ENCODE assay signal across 21 cellular contexts in the genomic region with DNA sequence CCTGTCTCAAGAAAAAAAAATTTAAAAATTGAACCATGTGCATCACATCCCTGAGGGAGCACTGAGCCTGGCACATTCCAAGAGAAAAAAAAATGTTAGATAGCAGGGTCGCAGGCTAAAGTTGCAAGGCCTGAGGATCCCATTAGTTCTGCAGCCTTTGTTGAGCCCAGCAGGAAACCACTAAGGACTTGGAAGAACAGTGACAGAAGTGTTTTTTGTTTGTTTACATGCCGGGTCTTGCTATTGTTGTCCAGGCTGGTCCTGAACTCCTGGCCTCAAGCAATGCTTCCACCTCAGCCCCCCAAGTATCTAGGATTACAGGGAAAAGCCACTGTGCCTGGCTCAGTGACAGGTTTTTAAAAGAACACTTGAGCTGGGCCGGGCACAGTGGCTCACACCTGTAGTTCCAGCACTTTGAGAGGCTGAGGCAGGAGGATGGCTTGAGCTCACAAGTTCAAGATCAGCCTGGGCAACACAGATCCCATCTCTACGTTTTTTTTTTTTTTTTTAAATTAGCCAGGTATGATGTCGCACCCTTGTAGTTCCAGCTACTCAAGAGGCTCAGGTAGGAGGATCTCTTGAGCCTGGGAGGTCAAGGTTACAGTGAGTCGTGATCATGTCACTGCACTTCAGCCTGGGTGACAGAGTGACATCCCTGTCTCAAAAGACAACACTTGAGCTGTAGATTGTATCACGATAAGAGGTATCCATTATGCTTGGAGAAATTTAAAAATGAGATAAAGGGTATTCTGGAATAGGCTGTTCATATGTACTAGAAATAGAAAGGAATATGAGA. TPM values are rescaled to one million over a fixed set of nuclear protein-coding genes. Genes with fewer than 3 reads are reported as not detected.
A peak's percentile ranks its signal among the peaks of the same experiment; 100 is the strongest.
DNase-seq lines count a peak whose midpoint lies in the region; ATAC-seq, FAIRE-seq and TF ChIP-seq lines count a peak whose summit lies in the region.
"Had no signal": no experiment of that assay in that cellular context is flagged by ENCODE, and none has a peak within 500 bp of the region (broad histone marks: within the 10 kb centered on the region; RNA-seq: fewer than 3 reads in every experiment).

No MANE protein-coding gene starts in this region.

- H3K4me2 ChIP-seq in mesenchymal stem cell (ENCODE audit: low read length, poor library complexity, severe bottlenecking): no peak overlapping the region

- CTCF ChIA-PET in HEK293 (lab: Yijun Ruan, JAX) (interaction anchor here (0.6 to 1.2 kb wide), 5 partner anchors 27 to 392 kb away, joined by 3 to 7 read pairs (median 3); no protein-coding TSS in a partner anchor), HEK293T (lab: Yijun Ruan, JAX) (interaction anchor here (0.6 to 1.1 kb wide), 3 partner anchors 16 to 111 kb away, joined by 3 to 5 read pairs (median 3); no protein-coding TSS in a partner anchor)

- H3K18ac ChIP-seq in mesenchymal stem cell (ENCODE audit: low read depth in 1 of 2, low read length in 2 of 2): no peak overlapping the region

- no peak overlapping the region for H2BK5ac ChIP-seq in mesenchymal stem cell (ENCODE audit: low read depth, low read length, poor library complexity, severe bottlenecking)

- peak overlapping the region in 1 of 2 experiments; percentile 1 for H2BK12ac ChIP-seq in mesenchymal stem cell (ENCODE audit: low read length in 2 of 2)

- H4K91ac ChIP-seq in mesenchymal stem cell (ENCODE audit: low read length): peak overlapping the region; percentile 2

- H2AK5ac ChIP-seq in mesenchymal stem cell (ENCODE audit: low read length, severe bottlenecking): no peak overlapping the region

- H3K4me3 ChIP-seq in HEK293 (ENCODE audit: low read depth, low read length): no peak overlapping the region
- no peak overlapping the region for H3K4me3 ChIP-seq in NT2/D1 (ENCODE audit: insufficient read length, low read depth)
- H3K4me3 ChIP-seq in mesenchymal stem cell (ENCODE audit: insufficient read depth in 1 of 2, low read depth in 1 of 2, low read length in 2 of 2): no peak overlapping the region
- H3K4me3 ChIP-seq in pancreas: no peak overlapping the region
- no peak overlapping the region for H3K4me3 ChIP-seq in effector memory CD4-positive, alpha-beta T cell (ENCODE audit: insufficient read depth, low read depth, low read length, poor library complexity, severe bottlenecking)
- H3K4me3 ChIP-seq: GM23248, SK-N-MC had no signal

- intact Hi-C loops in pancreas (cut with DNase I): no loop called here

- no peak for TF ChIP-seq CTCF in HEK293 (tag by site-specific recombination; IDR thresholded peaks at IDR 0.05)
- TF ChIP-seq CTCF in pancreas (IDR thresholded peaks at IDR 0.05): no peak

- peaks cover 25% of the 10 kb centered on the region for H3K27me3 ChIP-seq in NT2/D1 (ENCODE audit: insufficient read depth, insufficient read length)
- peaks cover 0 to 9% of the 10 kb centered on the region in 2 experiments for H3K27me3 ChIP-seq in mesenchymal stem cell (ENCODE audit: control insufficient read depth in 1 of 2, insufficient read depth in 1 of 2, low read length in 2 of 2)
- no peaks in the 10 kb centered on the region for H3K27me3 ChIP-seq in pancreas
- H3K27me3 ChIP-seq in effector memory CD4-positive, alpha-beta T cell (replicated peaks; ENCODE audit: control insufficient read depth, insufficient read depth, low read length, poor library complexity, severe bottlenecking): no peaks in the 10 kb centered on the region

- no peak overlapping the region for H2BK120ac ChIP-seq in mesenchymal stem cell (ENCODE audit: low read depth, low read length)

- H3K36me3 ChIP-seq in HEK293 (ENCODE audit: control insufficient read depth in 2 of 2, insufficient read depth in 1 of 2, low read length in 2 of 2): no peaks in the 10 kb centered on the region
- no peaks in the 10 kb centered on the region for H3K36me3 ChIP-seq in NT2/D1 (ENCODE audit: insufficient read depth, insufficient read length, low read length)
- H3K36me3 ChIP-seq in mesenchymal stem cell (ENCODE audit: control insufficient read depth in 1 of 2, insufficient read depth in 2 of 2, low read depth in 1 of 2, low read length in 2 of 2): peaks cover 0 to 3% of the 10 kb centered on the region in 2 experiments
- H3K36me3 ChIP-seq in pancreas: no peaks in the 10 kb centered on the region
- no peaks in the 10 kb centered on the region for H3K36me3 ChIP-seq in effector memory CD4-positive, alpha-beta T cell (ENCODE audit: control insufficient read depth, insufficient read depth, low read length)

- no peak for FAIRE-seq in pancreas (lab: Jason Lieb, UNC)
- FAIRE-seq: A204.1, D721Med had no signal

- H3K9ac ChIP-seq in NT2/D1 (ENCODE audit: insufficient read length, low read depth): no peak overlapping the region
- H3K9ac ChIP-seq in mesenchymal stem cell (ENCODE audit: low read length): no peak overlapping the region
- H3K9ac ChIP-seq: GM23248 had no signal

- no peaks in the 10 kb centered on the region for H3K9me3 ChIP-seq in HEK293 (ENCODE audit: control insufficient read depth, insufficient read depth, low read depth, low read length)
- no peaks in the 10 kb centered on the region for H3K9me3 ChIP-seq in NT2/D1 (ENCODE audit: insufficient read depth, low read length)
- H3K9me3 ChIP-seq in mesenchymal stem cell (ENCODE audit: control insufficient read depth, low read length): no peaks in the 10 kb centered on the region
- H3K9me3 ChIP-seq in pancreas: no peaks in the 10 kb centered on the region
- no peaks in the 10 kb centered on the region for H3K9me3 ChIP-seq in effector memory CD4-positive, alpha-beta T cell (ENCODE audit: control insufficient read depth, low read length)

- no peaks in the 10 kb centered on the region for H3K79me1 ChIP-seq in mesenchymal stem cell (replicated peaks; ENCODE audit: low read length, poor library complexity, severe bottlenecking)

- H3K27ac ChIP-seq in HEK293 (ENCODE audit: extremely low read depth, low read depth, low read length): no peak overlapping the region
- no peak overlapping the region for H3K27ac ChIP-seq in mesenchymal stem cell (ENCODE audit: low read length, poor library complexity, severe bottlenecking)
- no peak overlapping the region for H3K27ac ChIP-seq in pancreas
- no peak overlapping the region for H3K27ac ChIP-seq in effector memory CD4-positive, alpha-beta T cell (ENCODE audit: insufficient read depth, low read length, poor library complexity, severe bottlenecking)
- H3K27ac ChIP-seq: GM23248, SK-N-MC had no signal

- DNase-seq in DMS79 treated with DMSO at 0.1 percent for 48 hours (lab: John Stamatoyannopoulos, UW): peak; percentile 44
- DNase-seq in NT2/D1 (ENCODE audit: low read depth, low spot score): peak; percentile 57
- DNase-seq in mesenchymal stem cell: no peak
- DNase-seq in pancreas: no peak
- no peak for DNase-seq in COLO829 (ENCODE audit: low spot score)
- DNase-seq in effector memory CD4-positive, alpha-beta T cell: no peak
- no peak for DNase-seq in HEK293T (ENCODE audit: extremely low spot score)
- DNase-seq: CD4-positive, alpha-beta memory T cell; GDM1; GM23248; HFFc6; NCI-H1417 treated with DMSO at 0.1 percent for 48 hours; NCI-H2029; NCI-H2171 treated with DMSO at 0.1 percent for 48 hours; NCI-H748 treated with DMSO at 0.1 percent for 48 hours; NK-92 treated with Interleukin-12 subunit alpha and Interleukin-12 subunit beta, amount 100 ng/mL, for 24 hours; SHP77 had no signal

- no peak overlapping the region for H3K14ac ChIP-seq in mesenchymal stem cell (ENCODE audit: low read length in 2 of 2)

- no peak for ATAC-seq in pancreas

- WGBS in mesenchymal stem cell: 77% methylated on average over 7 of the region's 7 CpGs
- WGBS in pancreas, 2 donors: 73 to 77% methylated on average over 7 of the region's 7 CpGs

- no peak overlapping the region for H3K23ac ChIP-seq in mesenchymal stem cell (ENCODE audit: low read length in 2 of 2)

- H2AFZ ChIP-seq in mesenchymal stem cell (ENCODE audit: low read depth, low read length): no peak overlapping the region
- H2AFZ ChIP-seq: GM23248 had no signal

- no peak overlapping the region for H4K8ac ChIP-seq in mesenchymal stem cell (ENCODE audit: low read length)

- POLR2A ChIA-PET in HEK293 (lab: Yijun Ruan, JAX) (interaction anchor here (0.6 to 1.1 kb wide), 6 partner anchors 8 to 201 kb away, joined by 3 to 5 read pairs (median 4); partner anchors contain the start of gene CHAC1), HEK293T (lab: Yijun Ruan, JAX) (interaction anchor here (0.9 to 2.3 kb wide), 5 partner anchors 11 to 37 kb away, joined by 3 to 20 read pairs (median 3); partner anchors contain the start of gene CHAC1)

- no peak overlapping the region for H2BK15ac ChIP-seq in mesenchymal stem cell (ENCODE audit: low read depth, poor library complexity, severe bottlenecking)

- H3K4me1 ChIP-seq in HEK293 (ENCODE audit: control insufficient read depth, insufficient read depth, low read length): no peaks in the 10 kb centered on the region
- peaks cover 3% of the 10 kb centered on the region for H3K4me1 ChIP-seq in NT2/D1 (ENCODE audit: insufficient read depth, insufficient read length)
- H3K4me1 ChIP-seq in mesenchymal stem cell (ENCODE audit: control insufficient read depth, insufficient read depth, low read depth, low read length): peaks cover 4% of the 10 kb centered on the region
- peaks cover 0 to 13% (median 7%) of the 10 kb centered on the region in 3 donors for H3K4me1 ChIP-seq in pancreas
- no peaks in the 10 kb centered on the region for H3K4me1 ChIP-seq in effector memory CD4-positive, alpha-beta T cell (ENCODE audit: control insufficient read depth, insufficient read depth, low read length, poor library complexity, severe bottlenecking)

- H3K4ac ChIP-seq in mesenchymal stem cell (ENCODE audit: low read depth in 1 of 2, low read length in 2 of 2): no peak overlapping the region

TF ChIP-seq in HEK293, 187 proteins besides CTCF, POLR2A, EP300 and RAD21 (continues in another document):
- no peak for TF ChIP-seq BCL11A (tag by site-specific recombination; IDR thresholded peaks at IDR 0.05; ENCODE audit: low read depth)
- TF ChIP-seq ZNF354C (tag by site-specific recombination; IDR thresholded peaks at IDR 0.05; ENCODE audit: borderline replicate concordance, low read depth): no peak
- no peak for TF ChIP-seq KLF1 (tag by site-specific recombination; IDR thresholded peaks at IDR 0.05)
- TF ChIP-seq ZBTB8A (tag by site-specific recombination; IDR thresholded peaks at IDR 0.05): no peak

TF ChIP-seq in HEK293T, 16 proteins besides CTCF, POLR2A, EP300 and RAD21:
- no peak for TF ChIP-seq FOXK2 (IDR thresholded peaks at IDR 0.05)
- no peak for TF ChIP-seq ZNF384 (IDR thresholded peaks at IDR 0.05)
- no peak for TF ChIP-seq FOXA1 (IDR thresholded peaks at IDR 0.05)
- no peak for TF ChIP-seq NFRKB (IDR thresholded peaks at IDR 0.05)
TF ChIP-seq in HEK293T: peak in this region for 0.

RNA-seq across cellular contexts. Expression of gene CHAC1, which starts 15.2 kb away (rescaled TPM):
- polyA plus RNA-seq in mesenchymal stem cell (2013, experiment 1 of 2): 88.1 TPM
- polyA plus RNA-seq in mesenchymal stem cell (2013, experiment 2 of 2): 81.3 TPM
- total RNA-seq in pancreas: 10 to 100 TPM in 1 of 6 donors, 1 to 10 TPM in 4, under 1 TPM in 1; 0.40 to 90.5 (median 2.2) TPM
- polyA plus RNA-seq in pancreas: 1 to 10 TPM; 2.5 to 6.1 TPM

RNA-seq across cellular contexts. Expression of gene DLL4, which starts 39.3 kb away (rescaled TPM):
- polyA plus RNA-seq in mesenchymal stem cell (2013, experiment 1 of 2): 25.3 TPM
- 25.3 TPM for polyA plus RNA-seq in mesenchymal stem cell (2013, experiment 2 of 2)
- 1 to 10 TPM; 1.3 to 4.5 (median 1.9) TPM for total RNA-seq in pancreas
- polyA plus RNA-seq in pancreas: 1 to 10 TPM; 2.6 to 4.8 TPM
- total RNA-seq: CD4-positive, alpha-beta memory T cell; GM23248 had no signal
- polyA plus RNA-seq: CD4-positive, alpha-beta memory T cell; GM23248 had no signal

Comparison
In these comparisons a context has a peak if more than half of its experiments do, and no peak if none do; other contexts are left out.
1. DNase-seq: peak in DMS79 treated with DMSO at 0.1 percent for 48 hours (single experiment) and NT2/D1 (single experiment); none in mesenchymal stem cell (single experiment), pancreas (0 of 6), COLO829 (single experiment), effector memory CD4-positive, alpha-beta T cell (0 of 3) and HEK293T (single experiment).